In genomic region chr2:237487496-237487895, GRCh38 we compare ENCODE assay signal across 11 cellular contexts. TPM values are rescaled to one million over a fixed set of nuclear protein-coding genes. Genes with fewer than 3 reads are reported as not detected.
A peak's percentile ranks its signal among the peaks of the same experiment; 100 is the strongest.
DNase-seq lines count a peak whose midpoint lies in the region; ATAC-seq, FAIRE-seq and TF ChIP-seq lines count a peak whose summit lies in the region.
"Had no signal": no experiment of that assay in that cellular context is flagged by ENCODE, and none has a peak within 500 bp of the region (broad histone marks: within the 10 kb centered on the region; RNA-seq: fewer than 3 reads in every experiment).

No MANE protein-coding gene starts in this region.

- peak overlapping the region; percentile 57 to 86 for H3K27ac ChIP-seq in liver (ENCODE audit: low read depth in 1 of 2, low read length in 2 of 2)
- H3K27ac ChIP-seq in HepG2 (ENCODE audit: extremely low read length, insufficient read depth, low read length), result no peak overlapping the region
- no peak overlapping the region for H3K27ac ChIP-seq in muscle layer of duodenum (ENCODE audit: low read length)

- DNase-seq in HepG2 (ENCODE audit: low spot score) (no peak), fibroblast of the aortic adventitia (ENCODE audit: low read depth) (no peak), NCI-H2107 treated with DMSO at 0.1 percent for 48 hours (lab: John Stamatoyannopoulos, UW; ENCODE audit: unreplicated experiment) (no peak)
- no peak for DNase-seq in activated CD4-positive, alpha-beta T cell treated with anti-CD3 and anti-CD28 coated beads, Interleukin-2, amount 50 U/mL, for 1 hour
- DNase-seq: activated T-cell treated with anti-CD3 and anti-CD28 coated beads, Interleukin-2, amount 50 U/mL, for 72 hours had no signal

- no peaks in the 10 kb centered on the region for H3K27me3 ChIP-seq in liver (ENCODE audit: control insufficient read depth in 4 of 4, insufficient read depth in 4 of 4, low read length in 3 of 4)
- peaks cover 0 to 39% of the 10 kb centered on the region in 2 experiments; a peak in 4 of 5 replicates for H3K27me3 ChIP-seq in HepG2 (ENCODE audit: control insufficient read depth in 1 of 2, insufficient read depth in 2 of 2, low read length in 2 of 2)
- peaks cover 23% of the 10 kb centered on the region for H3K27me3 ChIP-seq in muscle layer of duodenum (ENCODE audit: low read depth, low read length)

- H3K9me3 ChIP-seq in liver (ENCODE audit: control insufficient read depth in 4 of 4, low read length in 3 of 4) (peaks cover 3 to 7% (median 5%) of the 10 kb centered on the region in 4 donors), HepG2 (ENCODE audit: low read length) (peaks cover 22% of the 10 kb centered on the region), muscle layer of duodenum (ENCODE audit: control insufficient read depth in 1 of 2, low read length in 2 of 2) (peaks cover 10 to 13% of the 10 kb centered on the region in 2 donors)

- H3K4me3 ChIP-seq in liver (ENCODE audit: low read depth in 1 of 3, low read length in 3 of 3), result peak overlapping the region; percentile 59 to 81 (median 70)
- no peak overlapping the region for H3K4me3 ChIP-seq in HepG2 (replicated peaks in 1 of 3; ENCODE audit: insufficient read depth in 1 of 3, low read depth in 2 of 3, low read length in 3 of 3)
- peak overlapping the region; percentile 69 for H3K4me3 ChIP-seq in fibroblast of the aortic adventitia (ENCODE audit: low read depth, low read length)
- H3K4me3 ChIP-seq in muscle layer of duodenum (ENCODE audit: low read depth in 1 of 2, low read length in 2 of 2), result peak overlapping the region; percentile 18 to 71

- 18% methylated on average over 14 of the region's 14 CpGs for WGBS in liver
- WGBS in HepG2 (ENCODE audit: low lambda C conversion rate), result 86% methylated on average over 14 of the region's 14 CpGs

- no peak for TF ChIP-seq POLR2A in HepG2 (IDR thresholded peaks at IDR 0.05; ENCODE audit: insufficient read depth in 1 of 2, low read depth in 2 of 2, low read length in 2 of 2)

- TF ChIP-seq CTCF in liver (IDR thresholded peaks at IDR 0.05; ENCODE audit: low read depth, low read length, missing input control) (no peak), HepG2 (CRISPR knock-in tag; IDR thresholded peaks at IDR 0.05) (no peak), fibroblast of the aortic adventitia (IDR thresholded peaks at IDR 0.05; ENCODE audit: insufficient read depth, low read length) (no peak)

- BruUV-seq in HepG2 (replicated peaks; lab: Mats Ljungman, UMichigan), result no TSS peak

- no peak for TF ChIP-seq EP300 in HepG2 (IDR thresholded peaks at IDR 0.05; ENCODE audit: low read depth in 2 of 2, low read length in 2 of 2)
- TF ChIP-seq EP300 in HepG2 (CRISPR knock-in tag; IDR thresholded peaks at IDR 0.05; ENCODE audit: borderline replicate concordance), result no peak

- POLR2A ChIA-PET in HepG2 (lab: Yijun Ruan, JAX), result no interaction called here

- H3K4me1 ChIP-seq in liver (ENCODE audit: control insufficient read depth in 4 of 4, insufficient read depth in 4 of 4, low read length in 3 of 4), result peaks cover 8 to 32% (median 21%) of the 10 kb centered on the region in 4 donors
- peaks cover 9% of the 10 kb centered on the region; the same call in 1 of the 2 replicates for H3K4me1 ChIP-seq in HepG2 (ENCODE audit: insufficient read depth, low read length)
- H3K4me1 ChIP-seq in muscle layer of duodenum (ENCODE audit: control insufficient read depth in 1 of 2, insufficient read depth in 2 of 2, low read length in 2 of 2), result peaks cover 0 to 17% of the 10 kb centered on the region in 2 donors

- H3K79me2 ChIP-seq in HepG2 (ENCODE audit: insufficient read depth, low read length), result no peaks in the 10 kb centered on the region

- H2AFZ ChIP-seq in HepG2 (ENCODE audit: low read length), result no peak overlapping the region

- in situ Hi-C loops in HepG2 (cut with HindIII; ENCODE audit: extremely low pct_ligation_motif_present, low pct_unique_long_range_greater_than_20kb), result no loop called here

- peak overlapping the region; percentile 29 to 62 for H3K9ac ChIP-seq in liver (ENCODE audit: low read depth in 1 of 2, low read length in 2 of 2)
- no peak overlapping the region for H3K9ac ChIP-seq in HepG2 (ENCODE audit: insufficient read depth, low read depth, low read length)

- no peak overlapping the region; the same call in 1 of the 2 replicates for H3K4me2 ChIP-seq in HepG2 (ENCODE audit: low read depth, low read length)

- no peaks in the 10 kb centered on the region for H4K20me1 ChIP-seq in HepG2 (ENCODE audit: insufficient read depth, low read length)

- intact Hi-C loops in HepG2 (cut with micrococcal nuclease; ENCODE audit: unreplicated experiment), result no loop called here

- TF ChIP-seq RAD21 in liver (IDR thresholded peaks at IDR 0.05) (no peak), HepG2 (CRISPR knock-in tag; IDR thresholded peaks at IDR 0.05) (no peak)

- FAIRE-seq in HepG2 (lab: Jason Lieb, UNC), result no peak
- FAIRE-seq: endometrium had no signal

- peaks cover 0 to 7% (median 1%) of the 10 kb centered on the region in 4 donors for H3K36me3 ChIP-seq in liver (ENCODE audit: control insufficient read depth in 4 of 4, insufficient read depth in 3 of 4, low read depth in 1 of 4, low read length in 3 of 4)
- H3K36me3 ChIP-seq in HepG2 (replicated peaks in 1 of 2; ENCODE audit: control insufficient read depth in 1 of 2, insufficient read depth in 2 of 2, low read length in 2 of 2), result no peaks in the 10 kb centered on the region
- H3K36me3 ChIP-seq in muscle layer of duodenum (ENCODE audit: control insufficient read depth in 1 of 2, insufficient read depth in 2 of 2, low read length in 2 of 2), result peaks cover 0 to 3% of the 10 kb centered on the region in 2 donors

- ATAC-seq in HepG2 (no peak), HG02870 (IDR thresholded peaks at IDR 0.05; ENCODE audit: unreplicated experiment) (no peak), HG03175 (IDR thresholded peaks at IDR 0.05; ENCODE audit: unreplicated experiment) (no peak)
- ATAC-seq: activated T-cell treated with anti-CD3 and anti-CD28 coated beads, Interleukin-2, amount 50 U/mL, for 72 hours had no signal

- CTCF ChIA-PET in HepG2 (lab: Yijun Ruan, JAX; ENCODE audit: low intra/inter-chr PET ratio, low total read pairs), result no interaction called here

TF ChIP-seq in liver, 16 proteins besides CTCF, POLR2A, EP300 and RAD21 (continues in another document):
- no peak for TF ChIP-seq MAX (IDR thresholded peaks at IDR 0.05)
- no peak for TF ChIP-seq FOXA2 (IDR thresholded peaks at IDR 0.05)
- no peak for TF ChIP-seq HNF4G (IDR thresholded peaks at IDR 0.05)
- TF ChIP-seq YY1 (IDR thresholded peaks at IDR 0.05), result peak; percentile 20
- no peak for TF ChIP-seq TAF1 (conservative IDR thresholded peaks at IDR 0.05)
- peak in 1 of 2 donors; percentile 3 for TF ChIP-seq RXRA (IDR thresholded peaks at IDR 0.05)
- no peak for TF ChIP-seq EGR1 (IDR thresholded peaks at IDR 0.05; ENCODE audit: low read depth in 2 of 2)
- no peak for TF ChIP-seq NR2F2 (IDR thresholded peaks at IDR 0.05)

TF ChIP-seq in HepG2, 621 proteins besides CTCF, POLR2A, EP300 and RAD21 (continues in another document):
- TF ChIP-seq ZSCAN12 (CRISPR knock-in tag; IDR thresholded peaks at IDR 0.05) (no peak), ZNF691 (CRISPR knock-in tag; IDR thresholded peaks at IDR 0.05; ENCODE audit: borderline replicate concordance, low read depth) (no peak), ZNF460 (CRISPR knock-in tag; IDR thresholded peaks at IDR 0.05; ENCODE audit: borderline replicate concordance) (no peak), ISX (CRISPR knock-in tag; conservative IDR thresholded peaks at IDR 0.05) (no peak)

RNA-seq across cellular contexts. Expression of gene MLPH, which starts 0.4 kb away (rescaled TPM):
- 10 to 100 TPM in 1 of 2 donors, 1 to 10 TPM in 1; 1.6 to 22.6 TPM for total RNA-seq in liver
- polyA plus RNA-seq in liver, result 10 to 100 TPM; 22.1 to 25.9 TPM
- total RNA-seq in HepG2 (2016; rRNA removed; fragmentation: Illumina TruSeq; extraction: Trizol), result not detected in 2 replicates
- total RNA-seq in HepG2 (2016; cell fraction: cytosol; rRNA removed; fragmentation: Illumina TruSeq; extraction: Trizol; ENCODE audit: low read depth), result not detected in 2 replicates
- not detected in 2 replicates for total RNA-seq in HepG2 (2016; cell fraction: insoluble cytoplasmic fraction; rRNA removed; fragmentation: Illumina TruSeq; extraction: Trizol)
- total RNA-seq in HepG2 (2016; cell fraction: membrane; rRNA removed; fragmentation: Illumina TruSeq; extraction: Trizol), result not detected in 2 replicates
- not detected in 2 replicates for total RNA-seq in HepG2 (2016; cell fraction: nucleus; rRNA removed; fragmentation: Illumina TruSeq; extraction: Trizol)
- polyA plus RNA-seq in HepG2 (2011; rRNA removed), result 0.12 and 0.27 TPM in 2 replicates
- polyA plus RNA-seq in HepG2 (2011; cell fraction: cytosol; rRNA removed), result 0.10 TPM in 1 of 2 replicates, not detected in the other
- polyA plus RNA-seq in HepG2 (2011; cell fraction: nucleus; rRNA removed), result 0.88 and 1.00 TPM in 2 replicates
- 0.17 and 0.28 TPM in 2 replicates for polyA plus RNA-seq in HepG2 (2012)
- polyA plus RNA-seq in HepG2 (2016; cell fraction: cytosol; fragmentation: Illumina TruSeq; extraction: Trizol; ENCODE audit: low read depth), result not detected in 2 replicates
- not detected in 2 replicates for polyA plus RNA-seq in HepG2 (2016; cell fraction: insoluble cytoplasmic fraction; fragmentation: Illumina TruSeq; extraction: Trizol; ENCODE audit: low read depth)
- polyA plus RNA-seq in HepG2 (2016; cell fraction: membrane; fragmentation: Illumina TruSeq; extraction: Trizol; ENCODE audit: low read depth), result not detected in 2 replicates
- not detected in 2 replicates for polyA plus RNA-seq in HepG2 (2016; cell fraction: nucleus; fragmentation: Illumina TruSeq; extraction: Trizol; ENCODE audit: insufficient read depth, low read depth)
- polyA minus RNA-seq in HepG2 (2011; rRNA and poly(A)+ RNA removed; ENCODE audit: low replicate concordance), result 1.0 TPM in 1 of 2 replicates, not detected in the other
- polyA minus RNA-seq in HepG2 (2011; cell fraction: cytosol; rRNA and poly(A)+ RNA removed), result not detected in 2 replicates
- polyA minus RNA-seq in HepG2 (2011; cell fraction: nucleus; rRNA and poly(A)+ RNA removed), result not detected in 2 replicates
- 5.2 and 6.1 TPM in 2 replicates for total RNA-seq in fibroblast of the aortic adventitia (ENCODE audit: low replicate concordance)
- total RNA-seq: T-helper 2 cell treated with Interferon-gamma antibody and Interleukin-4, amounts not matched to agents 100 ng/mL and 5 ng/mL, for 36 hours had no signal

Comparison
In these comparisons a context has a peak if more than half of its experiments do, and no peak if none do; other contexts are left out.
1. H3K27ac ChIP-seq: peak in liver (2 of 2); none in HepG2 (single experiment) and muscle layer of duodenum (single experiment).
2. H3K4me3 ChIP-seq: peak in liver (3 of 3), fibroblast of the aortic adventitia (single experiment) and muscle layer of duodenum (2 of 2); none in HepG2 (0 of 3).